ENCODE assay signal across 8 cellular contexts in genomic region chr2:27891063-27891819, GRCh38. TPM values are rescaled to one million over a fixed set of nuclear protein-coding genes. Genes with fewer than 3 reads are reported as not detected.
DNase-seq lines count a peak whose midpoint lies in the region; ATAC-seq and TF ChIP-seq lines count a peak whose summit lies in the region.

No MANE protein-coding gene starts in this region.

- 26 to 30% methylated on average over 21 of the region's 21 CpGs for WGBS in lower leg skin, 2 donors

- ATAC-seq in HG02943 (IDR thresholded peaks at IDR 0.05; ENCODE audit: low read depth, unreplicated experiment) (peak; percentile 23), HG03469 (IDR thresholded peaks at IDR 0.05; ENCODE audit: unreplicated experiment) (no peak)

- TF ChIP-seq CTCF in GM12864 (IDR thresholded peaks at IDR 0.05; ENCODE audit: low read depth, low read length, missing control alignments) (no peak), lower leg skin (IDR thresholded peaks at IDR 0.05) (no peak)

- H3K4me3 ChIP-seq in GM12864 (ENCODE audit: low read depth, low read length): peak overlapping the region; percentile 98
- peak overlapping the region; percentile 66 for H3K4me3 ChIP-seq in lower leg skin (ENCODE audit: low read depth, poor library complexity, severe bottlenecking)

- no peak for TF ChIP-seq POLR2A in lower leg skin (IDR thresholded peaks at IDR 0.05)

- DNase-seq in GM12864 (ENCODE audit: low read depth) (peak; percentile 65), NCI-H460 (ENCODE audit: extremely low read depth, low read depth) (peak; percentile 90), dermis blood vessel endothelial cell (peak; percentile 92), lower leg skin (ENCODE audit: low spot score in 2 of 2) (peak; percentile 85 to 96)
- peak; percentile 84 to 86 for DNase-seq in activated CD4-positive, alpha-beta T cell treated with anti-CD3 and anti-CD28 coated beads, Interleukin-2, amount 50 U/mL, for 48 hours
- DNase-seq in stimulated activated CD4-positive, alpha-beta T cell treated with anti-CD3 and anti-CD28 coated beads, TNF-alpha, amount 100 ng/mL, for 1 hour (ENCODE audit: low read depth in 3 of 3, low spot score in 1 of 3): peak; percentile 68 to 81 (median 72)

- intact Hi-C loops in lower leg skin (cut with DNase I; ENCODE audit: low total_unique reads): no loop called here

RNA-seq across cellular contexts. Expression of gene BABAM2, which starts 0.7 kb away (rescaled TPM):
- 58.8 and 61.1 TPM in 2 replicates for total RNA-seq in NCI-H460 (2014; rRNA removed; shearing (Covaris generic))
- 12.1 and 12.9 TPM in 2 replicates for polyA plus RNA-seq in NCI-H460 (2014; cell fraction: nucleus; rRNA removed)
- total RNA-seq in dermis blood vessel endothelial cell (13.6 and 17.8 TPM in 2 replicates), lower leg skin (10 to 100 TPM; 18.4 to 28.5 (median 23.9) TPM)

RNA-seq across cellular contexts. Expression of gene RBKS, which starts 1.1 kb away (rescaled TPM):
- total RNA-seq in NCI-H460 (2014; rRNA removed; shearing (Covaris generic)): 3.0 and 3.8 TPM in 2 replicates
- polyA plus RNA-seq in NCI-H460 (2014; cell fraction: nucleus; rRNA removed): 1.6 and 5.3 TPM in 2 replicates
- total RNA-seq in dermis blood vessel endothelial cell: 0.98 and 1.2 TPM in 2 replicates
- total RNA-seq in lower leg skin: 1 to 10 TPM in 3 of 4 donors, under 1 TPM in 1; 0.95 to 2.6 (median 1.3) TPM
